In the genomic region with DNA sequence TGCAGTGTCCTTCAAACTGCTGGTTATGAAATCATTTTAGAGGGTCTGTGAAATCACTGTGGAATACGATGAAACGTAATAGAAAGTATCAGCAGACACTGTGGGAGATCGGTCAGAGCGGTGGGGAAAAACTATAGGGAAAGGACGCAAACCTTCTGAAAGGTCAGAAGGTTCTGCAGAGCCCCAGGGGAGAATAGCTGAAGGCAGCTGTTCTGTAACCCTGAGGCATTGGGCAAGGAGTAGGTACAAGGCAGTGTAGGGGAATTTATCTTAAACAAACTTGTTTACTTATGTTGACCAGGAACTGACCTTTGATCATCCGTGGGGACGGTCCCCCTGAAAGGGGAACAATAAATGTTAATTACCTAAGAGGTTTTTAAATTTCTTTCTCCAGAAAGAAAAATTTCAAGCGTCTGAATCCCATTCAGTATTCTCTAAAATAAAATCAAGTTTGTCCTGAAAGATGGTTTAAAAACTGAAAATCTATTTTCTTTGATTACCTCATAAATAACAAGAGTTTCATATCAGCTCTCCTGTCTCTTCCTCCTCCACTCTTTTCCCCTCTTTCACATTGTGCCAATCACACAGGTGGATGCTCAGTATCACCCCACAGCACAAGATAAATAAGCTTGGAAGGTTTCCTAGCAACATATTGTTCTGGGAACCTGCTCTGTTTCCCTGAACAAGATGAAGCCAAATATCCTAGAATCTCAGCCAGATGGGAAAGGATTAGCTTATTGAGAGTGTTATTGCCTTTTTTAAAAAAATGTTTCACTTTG, we compare ENCODE assay signal across 1 cellular context.
TF ChIP-seq lines count a peak whose summit lies in the region.

No MANE protein-coding gene starts in this region.

TF ChIP-seq in K562, 482 proteins besides CTCF, POLR2A, EP300 and RAD21 (continued from another document):
- TF ChIP-seq, protein P1, sequence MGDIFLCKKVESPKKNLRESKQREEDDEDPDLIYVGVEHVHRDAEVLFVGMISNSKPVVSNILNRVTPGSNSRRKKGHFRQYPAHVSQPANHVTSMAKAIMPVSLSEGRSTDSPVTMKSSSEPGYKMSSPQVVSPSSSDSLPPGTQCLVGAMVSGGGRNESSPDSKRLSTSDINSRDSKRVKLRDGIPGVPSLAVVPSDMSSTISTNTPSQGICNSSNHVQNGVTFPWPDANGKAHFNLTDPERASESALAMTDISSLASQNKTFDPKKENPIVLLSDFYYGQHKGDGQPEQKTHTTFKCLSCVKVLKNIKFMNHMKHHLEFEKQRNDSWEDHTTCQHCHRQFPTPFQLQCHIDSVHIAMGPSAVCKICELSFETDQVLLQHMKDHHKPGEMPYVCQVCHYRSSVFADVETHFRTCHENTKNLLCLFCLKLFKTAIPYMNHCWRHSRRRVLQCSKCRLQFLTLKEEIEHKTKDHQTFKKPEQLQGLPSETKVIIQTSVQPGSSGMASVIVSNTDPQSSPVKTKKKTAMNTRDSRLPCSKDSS (IDR thresholded peaks at IDR 0.05; ENCODE audit: low read depth, partially characterized antibody), result no peak
- TF ChIP-seq PML (IDR thresholded peaks at IDR 0.05; ENCODE audit: low read length) (no peak), RFX1 (IDR thresholded peaks at IDR 0.05) (peak; percentile 29; the same call in 1 of the 2 replicates), SP1 (CRISPR knock-in tag; IDR thresholded peaks at IDR 0.05) (no peak)
